In genomic region chr12:45756666-45757065, GRCh38 we compare ENCODE assay signal across 1 cellular context.
TF ChIP-seq lines count a peak whose summit lies in the region.

No MANE protein-coding gene starts in this region.

TF ChIP-seq in K562, 482 proteins besides CTCF, POLR2A, EP300 and RAD21:
- TF ChIP-seq NFIC (IDR thresholded peaks at IDR 0.05) = peak; percentile 50
- TF ChIP-seq ARID2 (IDR thresholded peaks at IDR 0.05) = no peak
